ENCODE assay signal across 18 cellular contexts in genomic region chr2:33704352-33704751, GRCh38.
"Had no signal": no experiment of that assay in that cellular context is flagged by ENCODE, and none has a peak within 500 bp of the region (broad histone marks: within the 10 kb centered on the region; RNA-seq: fewer than 3 reads in every experiment).

No MANE protein-coding gene starts in this region.

- DNase-seq: activated CD4-positive, alpha-beta T cell treated with anti-CD3 and anti-CD28 coated beads, Interleukin-2, amount 10 ng/mL, durations not matched to agents 7 days and 5 days; activated CD8-positive, alpha-beta T cell treated with anti-CD3 and anti-CD28 coated beads, Interleukin-2, amount 10 ng/mL, durations not matched to agents 7 days and 5 days; activated naive CD4-positive, alpha-beta T cell treated with anti-CD3 and anti-CD28 coated beads for 36 hours; activated naive CD8-positive, alpha-beta T cell treated with anti-CD3 and anti-CD28 coated beads, Interleukin-2, amount 50 U/mL, for 24 hours; activated T-cell treated with anti-CD3 and anti-CD28 coated beads, Interleukin-2, amount 50 U/mL, for 4 hours; anterior cingulate cortex; cerebellar nuclear complex; cortex of kidney; effector CD8-positive, alpha-beta T cell; glutamatergic neuron; left lung; mucosa of descending colon; naive B cell; posterior cingulate gyrus; stimulated activated naive B cell treated with anti-CD40 and anti-IgM and Interleukin-4, amounts not matched to agents 10 μg/mL and 1 μg/mL and 100 μg/mL, for 72 hours; upper lobe of left lung had no signal

- H3K27me3 ChIP-seq: left lung, upper lobe of left lung had no signal

- H3K4me1 Mint-ChIP-seq: activated CD4-positive, alpha-beta T cell treated with anti-CD3 and anti-CD28 coated beads, Interleukin-2, amount 10 ng/mL, durations not matched to agents 7 days and 5 days; activated naive CD8-positive, alpha-beta T cell treated with anti-CD3 and anti-CD28 coated beads, Interleukin-2, amount 50 U/mL, for 24 hours; naive B cell; stimulated activated naive B cell treated with anti-CD40 and anti-IgM and Interleukin-4, amounts not matched to agents 10 μg/mL and 1 μg/mL and 100 μg/mL, for 72 hours had no signal

- H3K4me1 ChIP-seq: left lung had no signal

- H3K9me3 Mint-ChIP-seq: activated CD4-positive, alpha-beta T cell treated with anti-CD3 and anti-CD28 coated beads, Interleukin-2, amount 10 ng/mL, durations not matched to agents 7 days and 5 days; activated naive CD4-positive, alpha-beta T cell treated with anti-CD3 and anti-CD28 coated beads for 36 hours; activated naive CD8-positive, alpha-beta T cell treated with anti-CD3 and anti-CD28 coated beads, Interleukin-2, amount 50 U/mL, for 24 hours; activated T-cell treated with anti-CD3 and anti-CD28 coated beads, Interleukin-2, amount 50 U/mL, for 4 hours; memory B cell had no signal

- ATAC-seq: activated CD8-positive, alpha-beta T cell treated with anti-CD3 and anti-CD28 coated beads, Interleukin-2, amount 10 ng/mL, durations not matched to agents 7 days and 5 days; activated naive CD8-positive, alpha-beta T cell treated with anti-CD3 and anti-CD28 coated beads, Interleukin-2, amount 50 U/mL, for 24 hours; activated T-cell treated with anti-CD3 and anti-CD28 coated beads, Interleukin-2, amount 50 U/mL, for 4 hours; left lung; mucosa of descending colon; stimulated activated naive B cell treated with anti-CD40 and anti-IgM and Interleukin-4, amounts not matched to agents 10 μg/mL and 1 μg/mL and 100 μg/mL, for 72 hours had no signal

- H3K27me3 Mint-ChIP-seq: activated CD4-positive, alpha-beta T cell treated with anti-CD3 and anti-CD28 coated beads, Interleukin-2, amount 10 ng/mL, durations not matched to agents 7 days and 5 days; activated naive CD8-positive, alpha-beta T cell treated with anti-CD3 and anti-CD28 coated beads, Interleukin-2, amount 50 U/mL, for 24 hours had no signal

- H3K4me3 Mint-ChIP-seq: activated CD4-positive, alpha-beta T cell treated with anti-CD3 and anti-CD28 coated beads, Interleukin-2, amount 10 ng/mL, durations not matched to agents 7 days and 5 days; activated CD8-positive, alpha-beta T cell treated with anti-CD3 and anti-CD28 coated beads, Interleukin-2, amount 10 ng/mL, durations not matched to agents 7 days and 5 days; activated naive CD4-positive, alpha-beta T cell treated with anti-CD3 and anti-CD28 coated beads for 36 hours; activated naive CD8-positive, alpha-beta T cell treated with anti-CD3 and anti-CD28 coated beads, Interleukin-2, amount 50 U/mL, for 24 hours; activated T-cell treated with anti-CD3 and anti-CD28 coated beads, Interleukin-2, amount 50 U/mL, for 4 hours; memory B cell; naive B cell; stimulated activated naive B cell treated with anti-CD40 and anti-IgM and Interleukin-4, amounts not matched to agents 10 μg/mL and 1 μg/mL and 100 μg/mL, for 72 hours had no signal

- H3K36me3 ChIP-seq: left lung, thoracic aorta, upper lobe of left lung had no signal

- H3K27ac Mint-ChIP-seq: activated CD4-positive, alpha-beta T cell treated with anti-CD3 and anti-CD28 coated beads, Interleukin-2, amount 10 ng/mL, durations not matched to agents 7 days and 5 days; activated CD8-positive, alpha-beta T cell treated with anti-CD3 and anti-CD28 coated beads, Interleukin-2, amount 10 ng/mL, durations not matched to agents 7 days and 5 days; activated naive CD4-positive, alpha-beta T cell treated with anti-CD3 and anti-CD28 coated beads for 36 hours; activated naive CD8-positive, alpha-beta T cell treated with anti-CD3 and anti-CD28 coated beads, Interleukin-2, amount 50 U/mL, for 24 hours; memory B cell; naive B cell; stimulated activated naive B cell treated with anti-CD40 and anti-IgM and Interleukin-4, amounts not matched to agents 10 μg/mL and 1 μg/mL and 100 μg/mL, for 72 hours had no signal

- H3K27ac ChIP-seq: left lung, thoracic aorta had no signal

- H3K9me3 ChIP-seq: left lung, mucosa of descending colon, thoracic aorta, upper lobe of left lung had no signal

- H3K36me3 Mint-ChIP-seq: memory B cell; naive B cell; stimulated activated naive B cell treated with anti-CD40 and anti-IgM and Interleukin-4, amounts not matched to agents 10 μg/mL and 1 μg/mL and 100 μg/mL, for 72 hours had no signal

- H3K4me3 ChIP-seq: left lung, mucosa of descending colon, thoracic aorta, upper lobe of left lung had no signal
